1 cellular context compared by ENCODE assay signal in the genomic region with DNA sequence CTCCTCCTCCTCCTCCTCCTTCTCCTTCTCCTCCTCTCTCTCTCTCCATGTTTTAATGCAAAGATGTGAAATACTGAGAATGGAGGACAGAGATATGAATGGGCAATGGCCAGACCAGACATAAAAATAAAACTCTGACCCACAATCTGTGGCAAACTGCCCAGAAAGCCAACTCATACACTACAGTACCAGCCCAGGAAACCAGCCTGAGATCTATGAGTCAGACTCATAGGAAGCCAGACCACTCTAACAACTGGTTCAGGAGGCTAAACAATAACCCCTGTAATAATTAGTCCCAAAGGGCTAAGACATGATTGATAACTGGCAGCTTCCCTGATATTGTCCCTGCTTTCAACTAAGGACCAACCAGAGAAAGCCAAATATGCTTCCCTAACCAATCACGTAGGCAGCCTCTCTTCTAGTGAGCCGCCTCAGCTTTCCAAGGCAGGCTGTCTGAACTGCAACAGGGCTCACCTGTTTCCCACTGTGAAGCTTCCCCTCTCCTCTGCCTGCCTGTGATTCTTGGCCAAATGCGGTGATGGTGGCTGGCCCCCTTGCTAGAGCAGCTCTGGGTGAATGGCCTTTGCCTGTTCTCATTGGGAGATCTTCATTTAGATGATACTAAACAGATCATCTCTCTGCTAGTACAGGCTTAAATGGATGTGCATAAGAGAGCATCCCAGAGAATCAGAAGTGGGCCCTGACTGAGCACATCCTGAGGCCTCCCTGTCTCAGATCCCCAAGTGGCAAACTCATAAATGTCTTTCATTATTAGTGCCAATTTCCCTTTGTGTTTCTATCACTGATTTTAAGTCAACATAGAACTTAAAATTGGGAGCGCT.
TF ChIP-seq lines count a peak whose summit lies in the region.

No MANE protein-coding gene starts in this region.

TF ChIP-seq in HepG2, 621 proteins besides CTCF, POLR2A, EP300 and RAD21 (continued from another document):
- TF ChIP-seq SRY (CRISPR knock-in tag; IDR thresholded peaks at IDR 0.05), result no peak
- TF ChIP-seq, protein P1, sequence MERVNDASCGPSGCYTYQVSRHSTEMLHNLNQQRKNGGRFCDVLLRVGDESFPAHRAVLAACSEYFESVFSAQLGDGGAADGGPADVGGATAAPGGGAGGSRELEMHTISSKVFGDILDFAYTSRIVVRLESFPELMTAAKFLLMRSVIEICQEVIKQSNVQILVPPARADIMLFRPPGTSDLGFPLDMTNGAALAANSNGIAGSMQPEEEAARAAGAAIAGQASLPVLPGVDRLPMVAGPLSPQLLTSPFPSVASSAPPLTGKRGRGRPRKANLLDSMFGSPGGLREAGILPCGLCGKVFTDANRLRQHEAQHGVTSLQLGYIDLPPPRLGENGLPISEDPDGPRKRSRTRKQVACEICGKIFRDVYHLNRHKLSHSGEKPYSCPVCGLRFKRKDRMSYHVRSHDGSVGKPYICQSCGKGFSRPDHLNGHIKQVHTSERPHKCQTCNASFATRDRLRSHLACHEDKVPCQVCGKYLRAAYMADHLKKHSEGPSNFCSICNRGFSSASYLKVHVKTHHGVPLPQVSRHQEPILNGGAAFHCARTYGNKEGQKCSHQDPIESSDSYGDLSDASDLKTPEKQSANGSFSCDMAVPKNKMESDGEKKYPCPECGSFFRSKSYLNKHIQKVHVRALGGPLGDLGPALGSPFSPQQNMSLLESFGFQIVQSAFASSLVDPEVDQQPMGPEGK (CRISPR knock-in tag; IDR thresholded peaks at IDR 0.05), result no peak
- no peak for TF ChIP-seq ZNF775 (CRISPR knock-in tag; IDR thresholded peaks at IDR 0.05; ENCODE audit: borderline replicate concordance)
- no peak for TF ChIP-seq NR2F2 (IDR thresholded peaks at IDR 0.05; ENCODE audit: borderline replicate concordance, low read depth)
- no peak for TF ChIP-seq TBX2 (CRISPR knock-in tag; IDR thresholded peaks at IDR 0.05; ENCODE audit: borderline replicate concordance)
- no peak for TF ChIP-seq HMGXB4 (CRISPR knock-in tag; IDR thresholded peaks at IDR 0.05; ENCODE audit: borderline replicate concordance in 1 of 2, low read depth in 1 of 2)
- TF ChIP-seq ZNF691 (CRISPR knock-in tag; IDR thresholded peaks at IDR 0.05; ENCODE audit: borderline replicate concordance, low read depth), result no peak
- no peak for TF ChIP-seq JDP2 (CRISPR knock-in tag; IDR thresholded peaks at IDR 0.05; ENCODE audit: borderline replicate concordance)
- TF ChIP-seq SRSF9 (IDR thresholded peaks at IDR 0.05; ENCODE audit: borderline replicate concordance, insufficient read depth, low read depth, low read length, poor library complexity, severe bottlenecking), result no peak
- TF ChIP-seq HIVEP1 (CRISPR knock-in tag; IDR thresholded peaks at IDR 0.05), result no peak
- TF ChIP-seq ZNF570 (CRISPR knock-in tag; IDR thresholded peaks at IDR 0.05; ENCODE audit: borderline replicate concordance), result no peak
